In the genomic region with DNA sequence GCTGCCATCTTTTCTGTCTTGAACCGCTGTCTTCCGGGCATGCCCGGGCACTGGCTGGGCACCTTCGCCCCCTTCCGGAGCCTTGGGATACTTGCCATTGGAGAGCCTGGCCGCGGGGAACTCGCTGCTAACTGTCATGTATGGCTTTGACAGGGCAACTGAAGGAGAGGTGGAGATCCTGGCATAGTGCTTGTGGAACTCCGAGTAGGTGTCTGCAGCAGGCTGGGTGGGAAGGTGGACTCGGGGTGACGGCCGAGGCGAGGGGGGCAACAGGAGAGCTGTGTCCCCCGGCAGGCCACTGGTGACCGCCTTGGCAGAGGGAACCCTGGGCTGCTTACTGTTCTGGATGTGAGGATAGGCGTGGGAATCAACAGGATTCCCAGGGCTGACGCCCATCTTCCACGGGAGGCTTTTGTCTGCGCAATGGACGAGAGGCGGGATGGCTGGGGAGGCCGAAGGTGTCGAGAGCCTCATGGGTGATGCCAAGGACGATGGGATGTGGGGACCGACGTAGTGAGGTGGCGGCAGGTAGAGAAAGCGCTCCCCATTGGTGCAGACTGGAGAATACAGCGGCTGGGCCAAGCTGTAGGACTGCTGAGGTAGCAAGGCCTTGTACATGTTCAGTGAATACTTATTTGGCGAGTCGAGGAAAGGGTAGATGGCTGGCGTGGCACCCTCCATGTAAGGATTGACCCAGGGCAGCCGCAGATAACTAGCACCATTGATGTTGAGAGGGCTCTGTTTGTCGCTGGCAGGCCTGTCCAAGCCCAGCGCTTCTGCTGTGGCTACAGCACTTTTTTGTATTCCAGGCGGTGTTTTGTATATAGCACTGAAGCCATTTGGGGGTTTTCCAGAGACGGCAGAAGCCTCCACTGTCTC, we compare ENCODE assay signal across 13 cellular contexts. TPM values are rescaled to one million over a fixed set of nuclear protein-coding genes. Genes with fewer than 3 reads are reported as not detected.
DNase-seq lines count a peak whose midpoint lies in the region; ATAC-seq and TF ChIP-seq lines count a peak whose summit lies in the region.
"Had no signal": no experiment of that assay in that cellular context is flagged by ENCODE, and none has a peak within 500 bp of the region (broad histone marks: within the 10 kb centered on the region; RNA-seq: fewer than 3 reads in every experiment).

No MANE protein-coding gene starts in this region.

- H3K27ac Mint-ChIP-seq in H9, result peak overlapping the region in 2 of 3 experiments; percentile 58 to 77; a peak in 2 of 7 replicates
- peak overlapping the region; percentile 34 for H3K27ac Mint-ChIP-seq in activated T-helper 1 cell treated with anti-CD3 and anti-CD28 coated beads, Interleukin-12 subunit alpha, Interleukin-12 subunit beta, Interleukin-2, Interleukin-4 antibody, amounts not matched to agents 30 ng/mL and 10 ng/mL and 1 ng/mL, durations not matched to agents 14 hours and 24 hours and 36 hours
- peak overlapping the region; percentile 23 for H3K27ac Mint-ChIP-seq in stimulated activated effector memory CD8-positive, alpha-beta T cell treated with anti-CD3 and anti-CD28 coated beads, Interleukin-12 subunit alpha, Interleukin-12 subunit beta, amount 100 ng/mL, for 72 hours
- H3K27ac Mint-ChIP-seq: CD4-positive, CD25-positive, alpha-beta regulatory T cell had no signal

- no peaks in the 10 kb centered on the region for H4K20me1 ChIP-seq in H9 (ENCODE audit: control insufficient read depth, insufficient read depth, insufficient read length)

- no peak overlapping the region for H4K8ac ChIP-seq in H9 (replicated peaks; ENCODE audit: insufficient read length, low read depth, low read length)

- no peak for DNase-seq in H9
- no peak for DNase-seq in activated T-helper 1 cell treated with anti-CD3 and anti-CD28 coated beads, Interleukin-12 subunit alpha, Interleukin-12 subunit beta, Interleukin-2, Interleukin-4 antibody, amounts not matched to agents 30 ng/mL and 10 ng/mL and 1 ng/mL, durations not matched to agents 14 hours and 24 hours and 36 hours (ENCODE audit: low spot score)
- peak; percentile 40 for DNase-seq in pons (ENCODE audit: low spot score)
- DNase-seq in stimulated activated effector memory CD8-positive, alpha-beta T cell treated with anti-CD3 and anti-CD28 coated beads, Interleukin-12 subunit alpha, Interleukin-12 subunit beta, amount 100 ng/mL, for 72 hours (ENCODE audit: low spot score in 2 of 2), result no peak
- no peak for DNase-seq in hippocampal formation (lab: John Stamatoyannopoulos, UW)
- no peak for DNase-seq in stomach
- no peak for DNase-seq in MV-4-11 (lab: John Stamatoyannopoulos, UW)
- DNase-seq: ACHN; CD4-positive, CD25-positive, alpha-beta regulatory T cell; DMS53; GF-D8 had no signal

- no peak for TF ChIP-seq EP300 in stomach (IDR thresholded peaks at IDR 0.05)

- H3K27me3 ChIP-seq in H9 (ENCODE audit: insufficient read depth, low read length) (no peaks in the 10 kb centered on the region), stomach (no peaks in the 10 kb centered on the region)

- H3K14ac ChIP-seq in H9 (ENCODE audit: insufficient read depth, low read length), result no peak overlapping the region

- H3K18ac ChIP-seq in H9 (ENCODE audit: insufficient read length, low read depth, low read length), result no peak overlapping the region

- ATAC-seq in stimulated activated effector memory CD8-positive, alpha-beta T cell treated with anti-CD3 and anti-CD28 coated beads, Interleukin-12 subunit alpha, Interleukin-12 subunit beta, amount 100 ng/mL, for 72 hours, result no peak
- ATAC-seq: HCT116 had no signal

- no peak overlapping the region for H4K5ac ChIP-seq in H9 (ENCODE audit: insufficient read length, low read depth, low read length)

- H3T11ph ChIP-seq in H9 (ENCODE audit: low read length), result no peak overlapping the region

- H3K56ac ChIP-seq in H9 (ENCODE audit: insufficient read length, low read depth, low read length), result no peak overlapping the region

- WGBS in H9 (ENCODE audit: extremely low coverage, insufficient read length, low lambda C conversion rate), result no CpG with 5 or more reads among the region's 37 CpGs
- 91 to 94% (median 93%) methylated on average over 26 to 37 of the region's 37 CpGs for WGBS in stomach, 5 donors

- H2BK5ac ChIP-seq in H9 (ENCODE audit: insufficient read length, low read length), result no peak overlapping the region

- H3K79me2 ChIP-seq in H9 (ENCODE audit: insufficient read depth, low read length), result peaks cover 3% of the 10 kb centered on the region; the same call in 1 of the 2 replicates

- no peak overlapping the region for H3K4ac ChIP-seq in H9 (ENCODE audit: low read depth, low read length)

- H2BK20ac ChIP-seq in H9 (ENCODE audit: low read depth, low read length, poor library complexity, severe bottlenecking), result no peak overlapping the region

- peaks cover 64 to 73% of the 10 kb centered on the region in 2 experiments for H3K9me3 Mint-ChIP-seq in H9
- H3K9me3 Mint-ChIP-seq in activated T-helper 1 cell treated with anti-CD3 and anti-CD28 coated beads, Interleukin-12 subunit alpha, Interleukin-12 subunit beta, Interleukin-2, Interleukin-4 antibody, amounts not matched to agents 30 ng/mL and 10 ng/mL and 1 ng/mL, durations not matched to agents 14 hours and 24 hours and 36 hours, result no peaks in the 10 kb centered on the region
- no peaks in the 10 kb centered on the region for H3K9me3 Mint-ChIP-seq in stimulated activated effector memory CD8-positive, alpha-beta T cell treated with anti-CD3 and anti-CD28 coated beads, Interleukin-12 subunit alpha, Interleukin-12 subunit beta, amount 100 ng/mL, for 72 hours

- H3K9ac ChIP-seq in H9 (ENCODE audit: extremely low read depth, insufficient read length, low read length), result no peak overlapping the region
- H3K9ac ChIP-seq: BLaER1 treated with 17β-estradiol and CSF1 and Interleukin-3, amounts not matched to agents 10 nM and 100 nM had no signal

- no peak overlapping the region for H2AK5ac ChIP-seq in H9 (ENCODE audit: insufficient read length, low read length)

- peaks cover 24 to 38% of the 10 kb centered on the region in 2 experiments for H3K4me1 Mint-ChIP-seq in H9
- peaks cover 35% of the 10 kb centered on the region for H3K4me1 Mint-ChIP-seq in activated T-helper 1 cell treated with anti-CD3 and anti-CD28 coated beads, Interleukin-12 subunit alpha, Interleukin-12 subunit beta, Interleukin-2, Interleukin-4 antibody, amounts not matched to agents 30 ng/mL and 10 ng/mL and 1 ng/mL, durations not matched to agents 14 hours and 24 hours and 36 hours (ENCODE audit: low read depth)
- H3K4me1 Mint-ChIP-seq in stimulated activated effector memory CD8-positive, alpha-beta T cell treated with anti-CD3 and anti-CD28 coated beads, Interleukin-12 subunit alpha, Interleukin-12 subunit beta, amount 100 ng/mL, for 72 hours, result peaks cover 47% of the 10 kb centered on the region

- no peak overlapping the region for H3K23ac ChIP-seq in H9 (ENCODE audit: insufficient read length, low read depth, low read length)

- intact Hi-C loops in activated T-helper 1 cell treated with anti-CD3 and anti-CD28 coated beads, Interleukin-12 subunit alpha, Interleukin-12 subunit beta, Interleukin-2, Interleukin-4 antibody, amounts not matched to agents 30 ng/mL and 10 ng/mL and 1 ng/mL, durations not matched to agents 14 hours and 24 hours and 36 hours (cut with micrococcal nuclease), result no loop called here
- intact Hi-C loops in stomach (cut with DNase I; ENCODE audit: low total_unique reads), result no loop called here

- TF ChIP-seq CTCF in H9 (conservative IDR thresholded peaks at IDR 0.05) (no peak), stomach (IDR thresholded peaks at IDR 0.05) (no peak)

- H3K4me3 Mint-ChIP-seq in H9, result no peak overlapping the region
- no peak overlapping the region for H3K4me3 Mint-ChIP-seq in activated T-helper 1 cell treated with anti-CD3 and anti-CD28 coated beads, Interleukin-12 subunit alpha, Interleukin-12 subunit beta, Interleukin-2, Interleukin-4 antibody, amounts not matched to agents 30 ng/mL and 10 ng/mL and 1 ng/mL, durations not matched to agents 14 hours and 24 hours and 36 hours
- no peak overlapping the region for H3K4me3 Mint-ChIP-seq in stimulated activated effector memory CD8-positive, alpha-beta T cell treated with anti-CD3 and anti-CD28 coated beads, Interleukin-12 subunit alpha, Interleukin-12 subunit beta, amount 100 ng/mL, for 72 hours
- H3K4me3 Mint-ChIP-seq: CD4-positive, CD25-positive, alpha-beta regulatory T cell had no signal

- no peak overlapping the region for H2AFZ ChIP-seq in H9 (ENCODE audit: low read length)

- H3K36me3 Mint-ChIP-seq in H9 (ENCODE audit: insufficient read depth in 1 of 3, low read depth in 3 of 3), result peaks cover 58 to 91% (median 81%) of the 10 kb centered on the region in 3 experiments
- peaks cover 38% of the 10 kb centered on the region for H3K36me3 Mint-ChIP-seq in activated T-helper 1 cell treated with anti-CD3 and anti-CD28 coated beads, Interleukin-12 subunit alpha, Interleukin-12 subunit beta, Interleukin-2, Interleukin-4 antibody, amounts not matched to agents 30 ng/mL and 10 ng/mL and 1 ng/mL, durations not matched to agents 14 hours and 24 hours and 36 hours (ENCODE audit: low read depth)
- H3K36me3 Mint-ChIP-seq in stimulated activated effector memory CD8-positive, alpha-beta T cell treated with anti-CD3 and anti-CD28 coated beads, Interleukin-12 subunit alpha, Interleukin-12 subunit beta, amount 100 ng/mL, for 72 hours, result peaks cover 96% of the 10 kb centered on the region

- no peak overlapping the region for H2BK120ac ChIP-seq in H9 (ENCODE audit: low read depth, low read length, poor library complexity, severe bottlenecking)

- H3K23me2 ChIP-seq in H9 (ENCODE audit: insufficient read length, low read depth, low read length, poor library complexity, severe bottlenecking), result no peaks in the 10 kb centered on the region

- peaks cover 10 to 76% (median 61%) of the 10 kb centered on the region in 4 donors for H3K36me3 ChIP-seq in stomach

- no peak overlapping the region for H2BK15ac ChIP-seq in H9 (ENCODE audit: low read depth, low read length)

- H3K4me1 ChIP-seq in H9 (ENCODE audit: insufficient read depth, low read length), result peaks cover 9% of the 10 kb centered on the region; the same call in 1 of the 2 replicates
- H3K4me1 ChIP-seq in stomach, result peaks cover 0 to 13% (median 6%) of the 10 kb centered on the region in 4 donors

- no peak overlapping the region for H2BK12ac ChIP-seq in H9 (ENCODE audit: insufficient read length, low read depth, low read length)

- H3K27ac ChIP-seq in H9 (ENCODE audit: insufficient read length, low read depth, low read length), result no peak overlapping the region
- no peak overlapping the region for H3K27ac ChIP-seq in stomach
- H3K27ac ChIP-seq: BLaER1 treated with 17β-estradiol and CSF1 and Interleukin-3, amounts not matched to agents 10 nM and 100 nM had no signal

- no peak overlapping the region for H4K91ac ChIP-seq in H9 (ENCODE audit: insufficient read length, low read depth, low read length)

- peaks cover 6% of the 10 kb centered on the region for H3K79me1 ChIP-seq in H9 (ENCODE audit: insufficient read depth, low read depth, low read length, poor library complexity, severe bottlenecking)

- no peak for TF ChIP-seq POLR2A in stomach (IDR thresholded peaks at IDR 0.05)

- no peaks in the 10 kb centered on the region; the same call in 1 of the 2 replicates for H3K27me3 Mint-ChIP-seq in H9 (ENCODE audit: low read depth)
- H3K27me3 Mint-ChIP-seq in activated T-helper 1 cell treated with anti-CD3 and anti-CD28 coated beads, Interleukin-12 subunit alpha, Interleukin-12 subunit beta, Interleukin-2, Interleukin-4 antibody, amounts not matched to agents 30 ng/mL and 10 ng/mL and 1 ng/mL, durations not matched to agents 14 hours and 24 hours and 36 hours (ENCODE audit: insufficient read depth), result no peaks in the 10 kb centered on the region
- H3K27me3 Mint-ChIP-seq: CD4-positive, CD25-positive, alpha-beta regulatory T cell had no signal

- H3K4me2 ChIP-seq in H9 (ENCODE audit: insufficient read depth, insufficient read length, low read length), result no peak overlapping the region
- H3K4me2 ChIP-seq: BLaER1 treated with 17β-estradiol and CSF1 and Interleukin-3, amounts not matched to agents 10 nM and 100 nM had no signal

- no peak overlapping the region for H3K4me3 ChIP-seq in stomach
- H3K4me3 ChIP-seq: BLaER1 treated with 17β-estradiol and CSF1 and Interleukin-3, amounts not matched to agents 10 nM and 100 nM had no signal

- no peaks in the 10 kb centered on the region for H3K9me3 ChIP-seq in H9 (ENCODE audit: control insufficient read depth, low read depth, low read length)
- H3K9me3 ChIP-seq in stomach, result no peaks in the 10 kb centered on the region

RNA-seq across cellular contexts. Expression of gene BCOR, which starts 23.4 kb away (rescaled TPM):
- total RNA-seq in H9 (2021), result 126 and 134 TPM in 2 replicates
- 65.2 and 72.0 TPM in 2 replicates for total RNA-seq in activated T-helper 1 cell treated with anti-CD3 and anti-CD28 coated beads, Interleukin-12 subunit alpha, Interleukin-12 subunit beta, Interleukin-2, Interleukin-4 antibody, amounts not matched to agents 30 ng/mL and 10 ng/mL and 1 ng/mL, durations not matched to agents 14 hours and 24 hours and 36 hours
- total RNA-seq in stomach, result 10 to 100 TPM; 11.0 to 45.5 (median 34.8) TPM
- 10 to 100 TPM in 1 of 3 donors, 1 to 10 TPM in 2; 4.4 to 11.8 (median 5.0) TPM for polyA plus RNA-seq in stomach
